Comparison of ENCODE assay signal across 9 cellular contexts in the genomic region with DNA sequence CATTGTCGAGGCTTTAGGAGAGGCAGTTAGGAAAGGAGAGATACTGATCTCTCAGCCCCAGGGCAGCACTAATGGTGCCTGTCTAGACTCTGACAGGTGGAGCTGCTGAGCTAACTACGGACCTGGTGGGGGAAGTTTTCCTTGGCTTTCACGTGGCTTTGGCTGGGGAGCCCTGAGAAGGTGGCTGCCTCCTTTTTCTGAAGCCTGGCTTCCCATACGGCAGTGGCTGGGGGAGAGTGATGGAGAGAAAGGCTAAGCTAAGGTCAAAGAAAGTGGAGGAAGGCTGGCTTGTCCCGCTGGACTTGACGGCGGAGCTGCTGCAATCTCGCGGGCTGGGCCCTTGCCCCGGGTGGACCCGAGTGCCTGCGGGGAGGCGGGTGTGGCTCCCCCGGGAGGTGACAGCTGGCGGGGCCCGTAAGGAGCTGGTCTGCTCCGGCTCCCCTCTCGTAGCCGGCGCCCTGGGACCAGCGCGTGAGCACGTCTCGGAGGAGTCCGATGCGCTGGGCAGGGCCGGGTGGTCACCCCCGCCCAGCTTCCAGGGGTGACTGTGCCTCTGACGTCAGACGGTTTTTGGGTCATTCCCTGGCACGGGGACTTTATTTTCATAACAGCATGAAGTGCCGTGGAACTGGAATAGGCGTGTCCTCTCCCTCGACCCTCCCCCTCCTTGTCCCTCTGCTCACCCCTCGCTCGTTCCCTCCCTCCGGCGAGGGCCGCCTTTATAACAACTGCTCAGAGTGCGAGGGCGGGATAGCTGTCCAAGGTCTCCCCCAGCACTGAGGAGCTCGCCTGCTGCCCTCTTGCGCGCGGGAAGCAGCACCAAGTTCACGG. TPM values are rescaled to one million over a fixed set of nuclear protein-coding genes. Genes with fewer than 3 reads are reported as not detected.
DNase-seq lines count a peak whose midpoint lies in the region; ATAC-seq and TF ChIP-seq lines count a peak whose summit lies in the region.
"Had no signal": no experiment of that assay in that cellular context is flagged by ENCODE, and none has a peak within 500 bp of the region (broad histone marks: within the 10 kb centered on the region; RNA-seq: fewer than 3 reads in every experiment).

A gene with protein sequence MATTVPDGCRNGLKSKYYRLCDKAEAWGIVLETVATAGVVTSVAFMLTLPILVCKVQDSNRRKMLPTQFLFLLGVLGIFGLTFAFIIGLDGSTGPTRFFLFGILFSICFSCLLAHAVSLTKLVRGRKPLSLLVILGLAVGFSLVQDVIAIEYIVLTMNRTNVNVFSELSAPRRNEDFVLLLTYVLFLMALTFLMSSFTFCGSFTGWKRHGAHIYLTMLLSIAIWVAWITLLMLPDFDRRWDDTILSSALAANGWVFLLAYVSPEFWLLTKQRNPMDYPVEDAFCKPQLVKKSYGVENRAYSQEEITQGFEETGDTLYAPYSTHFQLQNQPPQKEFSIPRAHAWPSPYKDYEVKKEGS (plus strand): TSS at position 748 of the 831 bp plus-strand sequence. CDS start 16,688 bp downstream, outside the sequence.

- peak within 1 kb of the TSS; percentile 83 for H3K4me3 Mint-ChIP-seq in Caco-2 (ENCODE audit: unreplicated experiment)
- H3K4me3 Mint-ChIP-seq in progenitor cell of endocrine pancreas (ENCODE audit: low read depth): peak within 1 kb of the TSS; percentile 69

- TF ChIP-seq CTCF in Caco-2 (IDR thresholded peaks at IDR 0.05; ENCODE audit: insufficient read depth in 1 of 2, low read depth in 1 of 2, low read length in 1 of 2, severe bottlenecking in 1 of 2, unreplicated experiment in 1 of 2) (peak in 1 of 2 experiments; percentile 36), RWPE1 (conservative IDR thresholded peaks at IDR 0.05; ENCODE audit: low read depth) (peak; percentile 7; the same call in 1 of the 2 replicates), right atrium auricular region (IDR thresholded peaks at IDR 0.05) (peak in 1 of 2 donors; percentile 25), progenitor cell of endocrine pancreas (IDR thresholded peaks at IDR 0.05; ENCODE audit: unreplicated experiment) (peak; percentile 29)

- H3K36me3 Mint-ChIP-seq in Caco-2 (ENCODE audit: insufficient read depth, unreplicated experiment) (peaks cover 32% of the 10 kb centered on the region), progenitor cell of endocrine pancreas (ENCODE audit: insufficient read depth) (no peaks in the 10 kb centered on the region)

- H3K27me3 Mint-ChIP-seq in Caco-2 (ENCODE audit: insufficient read depth, unreplicated experiment): no peaks in the 10 kb centered on the region
- H3K27me3 Mint-ChIP-seq in progenitor cell of endocrine pancreas: peaks cover 66% of the 10 kb centered on the region

- H3K4me3 ChIP-seq in Caco-2 (ENCODE audit: low read depth, low read length): peak within 1 kb of the TSS; percentile 56
- peak within 1 kb of the TSS; percentile 36 to 53 for H3K4me3 ChIP-seq in right atrium auricular region

- BruUV-seq in Caco-2 (replicated peaks; lab: Mats Ljungman, UMichigan): no TSS peak

- H3K4me1 ChIP-seq in Caco-2 (peaks cover 31% of the 10 kb centered on the region), right atrium auricular region (peaks cover 0 to 18% of the 10 kb centered on the region in 2 donors)

- intact Hi-C loops in Caco-2 (cut with micrococcal nuclease; ENCODE audit: unreplicated experiment): loop anchor here (1.0 to 2.0 kb wide), 8 partner anchors 8 to 170 kb away; a partner anchor contains a TSS

- H3K4me1 Mint-ChIP-seq in Caco-2 (ENCODE audit: low read depth, unreplicated experiment): peaks cover 53% of the 10 kb centered on the region
- peaks cover 20% of the 10 kb centered on the region for H3K4me1 Mint-ChIP-seq in progenitor cell of endocrine pancreas (ENCODE audit: low read depth)

- H3K27ac ChIP-seq in RWPE1 (peak within 1 kb of the TSS; percentile 92), right atrium auricular region (peak within 1 kb of the TSS; percentile 62 to 70)

- CTCF ChIA-PET in Caco-2 (lab: Charles Lee): interaction anchor here (0.6 to 3.6 kb wide), 20 partner anchors 10 to 823 kb away, joined by 3 to 59 read pairs (median 4); no protein-coding TSS in a partner anchor
- CTCF ChIA-PET in RWPE1 (lab: Yijun Ruan, JAX): interaction anchor here (0.6 to 2.8 kb wide), 12 partner anchors 9 to 102 kb away, joined by 3 to 13 read pairs (median 3); no protein-coding TSS in a partner anchor

- peak within 1 kb of the TSS; percentile 96 for H3K27ac Mint-ChIP-seq in Caco-2 (ENCODE audit: unreplicated experiment)
- H3K27ac Mint-ChIP-seq in progenitor cell of endocrine pancreas: peak within 1 kb of the TSS; percentile 75

- ATAC-seq in HG02678 (IDR thresholded peaks at IDR 0.05; ENCODE audit: unreplicated experiment): peak; percentile 67
- ATAC-seq in HG02759 (IDR thresholded peaks at IDR 0.05; ENCODE audit: unreplicated experiment): no peak
- no peak for ATAC-seq in GM21825 (IDR thresholded peaks at IDR 0.05; ENCODE audit: unreplicated experiment)

- POLR2A ChIA-PET in Caco-2 (lab: Charles Lee) (interaction anchor here (0.5 to 3.2 kb wide), 15 partner anchors 8 to 282 kb away, joined by 3 to 31 read pairs (median 3); a partner anchor contains a TSS), RWPE1 (lab: Yijun Ruan, JAX; ENCODE audit: low non-redundant PET) (interaction anchor here (1.2 to 1.7 kb wide), 4 partner anchors 10 to 88 kb away, joined by 4 to 11 read pairs (median 8); no protein-coding TSS in a partner anchor)

- H3K27me3 ChIP-seq in Caco-2 (replicated peaks; ENCODE audit: control insufficient read depth, insufficient read depth, low read length) (no peaks in the 10 kb centered on the region), right atrium auricular region (no peaks in the 10 kb centered on the region)

- no peaks in the 10 kb centered on the region for H3K36me3 ChIP-seq in Caco-2 (ENCODE audit: control insufficient read depth, insufficient read depth, low read length)
- H3K36me3 ChIP-seq in right atrium auricular region: no peaks in the 10 kb centered on the region

- peak; percentile 93 to 95 for DNase-seq in Caco-2
- DNase-seq in RWPE1 (ENCODE audit: low spot score): peak; percentile 87
- DNase-seq in astrocyte of the hippocampus (ENCODE audit: low read depth, low spot score): peak; percentile 93
- peak; percentile 97 for DNase-seq in right atrium auricular region (ENCODE audit: low spot score)
- DNase-seq in progenitor cell of endocrine pancreas (ENCODE audit: low spot score, unreplicated experiment): peak; percentile 54

- H3K9me3 Mint-ChIP-seq in Caco-2 (ENCODE audit: unreplicated experiment) (no peaks in the 10 kb centered on the region), progenitor cell of endocrine pancreas (ENCODE audit: low read depth) (no peaks in the 10 kb centered on the region)

- no peaks in the 10 kb centered on the region for H3K9me3 ChIP-seq in Caco-2
- H3K9me3 ChIP-seq in right atrium auricular region: no peaks in the 10 kb centered on the region

RNA-seq across cellular contexts. Expression of the gene that starts here (rescaled TPM):
- total RNA-seq in Caco-2 (2022) (73.9 and 99.7 TPM in 2 replicates), right atrium auricular region (10 to 100 TPM; 10.1 to 14.3 TPM), progenitor cell of endocrine pancreas (4.0 and 7.1 TPM in 2 replicates)
- total RNA-seq: T-helper 1 cell treated with Interleukin-12 subunit alpha and Interleukin-12 subunit beta and Interleukin-4 antibody, amounts not matched to agents 30 ng/mL and 1 ng/mL, for 36 hours had no signal
